Comparison of ENCODE assay signal across 22 cellular contexts in genomic region chr17:7655541-7655840, GRCh38. TPM values are rescaled to one million over a fixed set of nuclear protein-coding genes. Genes with fewer than 3 reads are reported as not detected.
"Had no signal": no experiment of that assay in that cellular context is flagged by ENCODE, and none has a peak within 500 bp of the region (broad histone marks: within the 10 kb centered on the region; RNA-seq: fewer than 3 reads in every experiment).

No MANE protein-coding gene starts in this region.

- DNase-seq: activated CD4-positive, alpha-beta T cell treated with anti-CD3 and anti-CD28 coated beads, Interleukin-2, amount 10 ng/mL, durations not matched to agents 7 days and 5 days; activated CD8-positive, alpha-beta memory T cell treated with anti-CD3 and anti-CD28 coated beads, Interleukin-2, amount 50 U/mL, for 4 hours; activated effector memory CD4-positive, alpha-beta T cell treated with Interleukin-2 at 50 U/mL for 16 hours; activated naive CD4-positive, alpha-beta T cell treated with anti-CD3 and anti-CD28 coated beads, Interleukin-2, amount 10 ng/mL, durations not matched to agents 7 days and 5 days; activated T-cell treated with anti-CD3 and anti-CD28 coated beads, Interleukin-2, amount 50 U/mL, for 48 hours; effector memory CD4-positive, alpha-beta T cell; islet precursor cell; left colon; midbrain; nephron progenitor cell; retina; spleen; stimulated activated naive CD4-positive, alpha-beta T cell treated with Interleukin-2 at 50 U/mL for 16 hours; T-helper 1 cell; T-helper 9 cell; thyroid gland had no signal

- H3K36me3 Mint-ChIP-seq: activated naive CD4-positive, alpha-beta T cell treated with anti-CD3 and anti-CD28 coated beads, Interleukin-2, amount 10 ng/mL, durations not matched to agents 7 days and 5 days had no signal

- ATAC-seq: activated CD4-positive, CD25-positive, alpha-beta regulatory T cell treated with anti-CD3 and anti-CD28 coated beads, Interleukin-2, amount 50 U/mL, for 24 hours; left colon had no signal

- H3K9me3 Mint-ChIP-seq: activated CD4-positive, alpha-beta T cell treated with anti-CD3 and anti-CD28 coated beads, Interleukin-2, amount 10 ng/mL, durations not matched to agents 7 days and 5 days; activated naive CD4-positive, alpha-beta T cell treated with anti-CD3 and anti-CD28 coated beads, Interleukin-2, amount 10 ng/mL, durations not matched to agents 7 days and 5 days; nephron progenitor cell had no signal

- H3K27me3 ChIP-seq: thyroid gland had no signal

- H3K4me3 Mint-ChIP-seq: activated CD4-positive, alpha-beta T cell treated with anti-CD3 and anti-CD28 coated beads, Interleukin-2, amount 10 ng/mL, durations not matched to agents 7 days and 5 days; activated naive CD4-positive, alpha-beta T cell treated with anti-CD3 and anti-CD28 coated beads, Interleukin-2, amount 10 ng/mL, durations not matched to agents 7 days and 5 days; nephron progenitor cell had no signal

- H3K9me3 ChIP-seq: ascending aorta, breast epithelium, esophagus muscularis mucosa, spleen, thyroid gland had no signal

- H3K27ac Mint-ChIP-seq: activated CD4-positive, alpha-beta T cell treated with anti-CD3 and anti-CD28 coated beads, Interleukin-2, amount 10 ng/mL, durations not matched to agents 7 days and 5 days; activated naive CD4-positive, alpha-beta T cell treated with anti-CD3 and anti-CD28 coated beads, Interleukin-2, amount 10 ng/mL, durations not matched to agents 7 days and 5 days had no signal

- H3K4me3 ChIP-seq: ascending aorta, breast epithelium, esophagus muscularis mucosa, lung, spleen, thyroid gland had no signal

- FAIRE-seq: endothelial cell of umbilical vein had no signal

- H3K27ac ChIP-seq: ascending aorta, thyroid gland had no signal

- H3K36me3 ChIP-seq: ascending aorta, breast epithelium, esophagus muscularis mucosa, spleen, thyroid gland had no signal

- H3K4me1 ChIP-seq: breast epithelium had no signal

RNA-seq across cellular contexts. Expression of gene ATP1B2, which starts 4.8 kb away (rescaled TPM):
- total RNA-seq: endothelial cell of umbilical vein had no signal

RNA-seq across cellular contexts. Expression of gene SHBG, which starts 25.6 kb away (rescaled TPM):
- total RNA-seq: activated CD4-positive, alpha-beta T cell treated with anti-CD3 and anti-CD28 coated beads, Interleukin-2, amount 10 ng/mL, durations not matched to agents 7 days and 5 days; ascending aorta; endothelial cell of umbilical vein; left colon had no signal
